15 cellular contexts compared by ENCODE assay signal in the genomic region with DNA sequence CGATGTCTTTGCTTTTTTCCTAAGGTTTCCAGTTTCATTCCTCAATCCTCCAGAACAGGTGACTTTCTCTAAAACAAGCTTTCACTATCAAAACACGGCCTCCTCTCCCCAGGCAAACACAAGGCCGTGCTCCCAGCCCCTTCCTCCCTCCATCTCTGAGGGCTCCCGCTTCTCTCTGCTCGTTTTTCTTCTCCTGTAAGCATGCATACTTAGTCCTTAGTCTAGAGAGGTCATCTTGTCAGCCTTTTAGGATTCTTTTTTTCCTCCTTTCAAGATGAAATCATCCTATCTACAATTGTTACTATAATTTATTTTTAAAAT. TPM values are rescaled to one million over a fixed set of nuclear protein-coding genes. Genes with fewer than 3 reads are reported as not detected.
A peak's percentile ranks its signal among the peaks of the same experiment; 100 is the strongest.
DNase-seq lines count a peak whose midpoint lies in the region; ATAC-seq and TF ChIP-seq lines count a peak whose summit lies in the region.
"Had no signal": no experiment of that assay in that cellular context is flagged by ENCODE, and none has a peak within 500 bp of the region (broad histone marks: within the 10 kb centered on the region; RNA-seq: fewer than 3 reads in every experiment).

No MANE protein-coding gene starts in this region.

- WGBS in trophoblast cell (ENCODE audit: extremely low coverage, insufficient coverage, insufficient read length): no CpG with 5 or more reads among the region's 5 CpGs

- H2BK5ac ChIP-seq in trophoblast cell (ENCODE audit: low read depth, low read length, poor library complexity): no peak overlapping the region

- peak overlapping the region; percentile 4 to 72 (median 27) for H3K27ac Mint-ChIP-seq in CD4-positive, CD25-positive, alpha-beta regulatory T cell
- peak overlapping the region; percentile 86 for H3K27ac Mint-ChIP-seq in endothelial cell (ENCODE audit: unreplicated experiment)
- peak overlapping the region; percentile 62 for H3K27ac Mint-ChIP-seq in nephron progenitor cell

- H3K27me3 Mint-ChIP-seq in CD4-positive, CD25-positive, alpha-beta regulatory T cell: no peaks in the 10 kb centered on the region
- no peaks in the 10 kb centered on the region for H3K27me3 Mint-ChIP-seq in endothelial cell (ENCODE audit: unreplicated experiment)
- H3K27me3 Mint-ChIP-seq in nephron progenitor cell (ENCODE audit: low read depth, poor library complexity): no peaks in the 10 kb centered on the region

- ATAC-seq in CD4-positive, CD25-positive, alpha-beta regulatory T cell (ENCODE audit: low read depth in 2 of 2): no peak
- ATAC-seq in HG02938 (IDR thresholded peaks at IDR 0.05; ENCODE audit: unreplicated experiment): no peak
- no peak for ATAC-seq in HG03095 (IDR thresholded peaks at IDR 0.05; ENCODE audit: unreplicated experiment)

- H3K23ac ChIP-seq in trophoblast cell (ENCODE audit: low read length): no peak overlapping the region

- H3K4me3 Mint-ChIP-seq in CD4-positive, CD25-positive, alpha-beta regulatory T cell: no peak overlapping the region
- H3K4me3 Mint-ChIP-seq in endothelial cell (ENCODE audit: unreplicated experiment): peak overlapping the region; percentile 57
- no peak overlapping the region for H3K4me3 Mint-ChIP-seq in nephron progenitor cell
- H3K4me3 Mint-ChIP-seq: CD14-positive monocyte had no signal

- no peak overlapping the region for H4K12ac ChIP-seq in trophoblast cell (ENCODE audit: low read depth, low read length)

- no peak overlapping the region for H2BK120ac ChIP-seq in trophoblast cell (ENCODE audit: insufficient read depth, low read length, poor library complexity)

- H3K79me1 ChIP-seq in trophoblast cell (ENCODE audit: low read length): no peaks in the 10 kb centered on the region

- peaks cover 54% of the 10 kb centered on the region for H3K36me3 Mint-ChIP-seq in CD4-positive, CD25-positive, alpha-beta regulatory T cell
- peaks cover 38% of the 10 kb centered on the region for H3K36me3 Mint-ChIP-seq in endothelial cell (ENCODE audit: low read depth, unreplicated experiment)
- peaks cover 65% of the 10 kb centered on the region for H3K36me3 Mint-ChIP-seq in nephron progenitor cell (ENCODE audit: low read depth)

- no peak for DNase-seq in CD4-positive, CD25-positive, alpha-beta regulatory T cell
- no peak for DNase-seq in endothelial cell (ENCODE audit: low spot score)
- DNase-seq in nephron progenitor cell: no peak
- DNase-seq in trophoblast cell: no peak
- DNase-seq: ACHN, AML-193, COR-L47, MM.1S, NCI-H146, NCI-H446 treated with DMSO at 0.1 percent for 48 hours had no signal

- H3K9ac ChIP-seq in BLaER1 (0 out of 2 replicates have a peak overlapping the region, but pooled peaks have one; percentile 2), trophoblast cell (ENCODE audit: low read length) (no peak overlapping the region)

- H2BK12ac ChIP-seq in trophoblast cell (ENCODE audit: low read length): no peak overlapping the region

- no peaks in the 10 kb centered on the region for H3K9me3 Mint-ChIP-seq in CD4-positive, CD25-positive, alpha-beta regulatory T cell
- H3K9me3 Mint-ChIP-seq in endothelial cell (ENCODE audit: unreplicated experiment) (no peaks in the 10 kb centered on the region), nephron progenitor cell (no peaks in the 10 kb centered on the region)
- H3K9me3 Mint-ChIP-seq: CD14-positive monocyte had no signal

- peaks cover 72% of the 10 kb centered on the region for H4K20me1 ChIP-seq in BLaER1

- H3K4me1 Mint-ChIP-seq in CD4-positive, CD25-positive, alpha-beta regulatory T cell: peaks cover 0 to 21% (median 5%) of the 10 kb centered on the region in 4 donors
- peaks cover 7% of the 10 kb centered on the region for H3K4me1 Mint-ChIP-seq in endothelial cell (ENCODE audit: unreplicated experiment)
- peaks cover 62% of the 10 kb centered on the region for H3K4me1 Mint-ChIP-seq in nephron progenitor cell
- H3K4me1 Mint-ChIP-seq: CD14-positive monocyte had no signal

- no peak overlapping the region for H3K27ac ChIP-seq in BLaER1
- H3K27ac ChIP-seq in CD4-positive, CD25-positive, alpha-beta regulatory T cell (ENCODE audit: insufficient read depth, low read length, poor library complexity, severe bottlenecking): no peak overlapping the region
- no peak overlapping the region for H3K27ac ChIP-seq in trophoblast cell (ENCODE audit: low read depth, low read length)
- H3K27ac ChIP-seq: SK-N-MC had no signal

- H3K9me3 ChIP-seq in BLaER1: no peaks in the 10 kb centered on the region
- H3K9me3 ChIP-seq in CD4-positive, CD25-positive, alpha-beta regulatory T cell (ENCODE audit: control insufficient read depth in 2 of 2, low read length in 2 of 2): no peaks in the 10 kb centered on the region
- no peaks in the 10 kb centered on the region for H3K9me3 ChIP-seq in trophoblast cell (ENCODE audit: insufficient read depth, low read depth, low read length)

- no peak overlapping the region for H4K91ac ChIP-seq in trophoblast cell (ENCODE audit: low read depth, low read length)

- no peak overlapping the region for H3K4me2 ChIP-seq in BLaER1
- H3K4me2 ChIP-seq in trophoblast cell (ENCODE audit: low read length): no peak overlapping the region

- TF ChIP-seq CTCF in endothelial cell (IDR thresholded peaks at IDR 0.05; ENCODE audit: unreplicated experiment): no peak
- TF ChIP-seq CTCF in nephron progenitor cell (IDR thresholded peaks at IDR 0.05): no peak

- no peak overlapping the region for H2AK5ac ChIP-seq in trophoblast cell (ENCODE audit: low read length)

- H3K4ac ChIP-seq in trophoblast cell (ENCODE audit: low read depth, low read length): no peak overlapping the region

- H3K4me1 ChIP-seq in BLaER1 (no peaks in the 10 kb centered on the region), trophoblast cell (ENCODE audit: control insufficient read depth in 1 of 2, insufficient read depth in 2 of 2, low read length in 2 of 2) (peaks cover 0 to 1% of the 10 kb centered on the region in 2 experiments)
- no peaks in the 10 kb centered on the region for H3K4me1 ChIP-seq in CD4-positive, CD25-positive, alpha-beta regulatory T cell (ENCODE audit: control insufficient read depth, insufficient read depth, low read length, poor library complexity, severe bottlenecking)

- no peak overlapping the region for H4K8ac ChIP-seq in trophoblast cell (ENCODE audit: low read depth, low read length)

- no peak overlapping the region for H3K18ac ChIP-seq in trophoblast cell (ENCODE audit: low read length)

- peaks cover 94% of the 10 kb centered on the region for H3K36me3 ChIP-seq in BLaER1
- peaks cover 62% of the 10 kb centered on the region for H3K36me3 ChIP-seq in CD4-positive, CD25-positive, alpha-beta regulatory T cell (ENCODE audit: control insufficient read depth, insufficient read depth, low read length)
- peaks cover 33 to 34% of the 10 kb centered on the region in 2 experiments for H3K36me3 ChIP-seq in trophoblast cell (ENCODE audit: control insufficient read depth in 1 of 2, insufficient read depth in 2 of 2, low read length in 2 of 2)

- no peak overlapping the region for H2AFZ ChIP-seq in trophoblast cell (ENCODE audit: insufficient read depth, low read length, poor library complexity)

- no peaks in the 10 kb centered on the region for H3K79me2 ChIP-seq in trophoblast cell (ENCODE audit: control insufficient read depth, insufficient read depth, low read length, poor library complexity)

- H3K27me3 ChIP-seq in BLaER1 (no peaks in the 10 kb centered on the region), trophoblast cell (ENCODE audit: insufficient read depth, low read length) (no peaks in the 10 kb centered on the region)
- no peaks in the 10 kb centered on the region for H3K27me3 ChIP-seq in CD4-positive, CD25-positive, alpha-beta regulatory T cell (ENCODE audit: control insufficient read depth, insufficient read depth, low read length)

- H3K4me3 ChIP-seq in BLaER1 (no peak overlapping the region), trophoblast cell (ENCODE audit: low read depth, low read length) (no peak overlapping the region)
- no peak overlapping the region for H3K4me3 ChIP-seq in CD4-positive, CD25-positive, alpha-beta regulatory T cell (ENCODE audit: low read depth, low read length)
- H3K4me3 ChIP-seq: SK-N-MC had no signal

- H3K14ac ChIP-seq in trophoblast cell (ENCODE audit: low read length): no peak overlapping the region

RNA-seq across cellular contexts. Expression of a gene that starts 18.7 kb away (rescaled TPM):
- total RNA-seq in CD4-positive, CD25-positive, alpha-beta regulatory T cell: 57.5 TPM
- polyA plus RNA-seq in CD4-positive, CD25-positive, alpha-beta regulatory T cell: 100 to 1,000 TPM in 1 of 4 donors, 10 to 100 TPM in 3; 84.1 to 104 (median 89.2) TPM
- total RNA-seq in endothelial cell (ENCODE audit: unreplicated experiment): 115 TPM
- polyA plus RNA-seq in trophoblast cell (2013): 70.6 and 71.2 TPM in 2 replicates

Comparison
In these comparisons a context has a peak if more than half of its experiments do, and no peak if none do; other contexts are left out.
1. H3K27ac Mint-ChIP-seq: peak in every context shown above with its lines; median percentile 86 in endothelial cell; 62 in nephron progenitor cell; 27 in CD4-positive, CD25-positive, alpha-beta regulatory T cell.